In the genomic region with DNA sequence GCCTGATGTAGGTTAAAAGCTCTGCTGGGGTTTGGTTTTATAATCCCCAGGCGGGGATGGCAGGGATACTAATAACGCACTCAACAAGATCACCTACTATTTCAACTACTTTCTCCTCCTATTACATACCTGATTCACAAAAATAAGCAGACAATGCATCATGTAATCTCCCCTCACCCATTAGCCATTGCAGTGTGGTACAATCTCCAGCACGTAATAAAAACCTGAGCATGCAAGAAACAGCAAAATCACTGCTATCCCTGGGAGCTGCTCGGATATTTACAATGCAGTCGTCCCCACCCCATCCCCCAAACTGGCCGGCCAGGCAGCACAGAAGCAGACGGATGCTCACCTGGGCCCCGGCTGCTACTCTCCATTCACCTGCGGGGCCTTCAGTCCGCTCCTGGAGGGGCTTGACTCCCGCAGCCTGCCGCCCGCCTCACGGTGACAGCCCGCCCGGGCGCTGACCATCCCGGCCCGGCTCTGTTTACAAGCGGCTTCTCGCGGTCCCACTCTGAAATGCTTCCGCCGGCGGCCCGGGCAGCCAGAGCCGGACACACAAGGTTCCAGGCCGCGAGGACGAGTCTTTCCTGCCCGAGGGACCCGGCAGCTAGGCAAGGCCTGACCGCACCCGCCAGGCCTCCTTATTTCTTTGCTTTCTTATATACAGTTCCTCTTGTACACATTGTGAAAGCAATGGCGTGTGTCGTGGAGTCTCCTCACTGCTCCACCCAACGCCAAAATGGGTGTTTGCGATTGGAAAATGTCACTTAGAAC, we compare ENCODE assay signal across 1 cellular context.
A peak's percentile ranks its signal among the peaks of the same experiment; 100 is the strongest.
TF ChIP-seq lines count a peak whose summit lies in the region.

A gene with protein sequence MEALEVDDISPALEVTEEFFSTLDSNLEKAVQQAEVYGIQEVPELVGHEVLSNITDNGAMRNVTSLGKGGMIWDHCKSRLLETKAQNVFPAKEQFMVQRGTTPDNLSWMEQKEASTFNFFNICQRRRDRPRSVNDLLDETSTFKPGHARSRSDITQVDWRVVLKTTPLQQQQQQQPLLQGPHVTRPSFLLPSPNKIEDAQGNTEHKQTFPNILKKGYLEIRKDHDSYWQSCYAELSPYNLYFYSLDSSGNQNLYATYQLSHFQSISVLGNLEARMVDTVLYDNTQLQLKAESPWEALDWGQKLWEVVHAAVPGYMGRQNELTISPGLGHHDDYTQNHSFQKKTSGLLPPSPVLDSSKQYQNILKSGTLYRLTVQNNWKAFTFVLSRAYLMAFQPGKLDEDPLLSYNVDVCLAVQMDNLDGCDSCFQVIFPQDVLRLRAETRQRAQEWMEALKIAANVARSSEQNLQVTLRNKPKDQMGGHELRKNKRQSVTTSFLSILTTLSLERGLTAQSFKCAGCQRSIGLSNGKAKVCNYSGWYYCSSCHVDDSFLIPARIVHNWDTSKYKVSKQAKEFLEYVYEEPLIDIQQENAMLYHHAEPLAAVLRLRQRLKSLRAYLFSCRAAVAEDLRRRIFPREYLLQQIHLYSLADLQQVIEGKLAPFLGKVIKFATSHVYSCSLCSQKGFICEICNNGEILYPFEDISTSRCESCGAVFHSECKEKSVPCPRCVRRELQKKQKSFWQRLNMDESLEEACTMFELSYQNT (minus strand): TSS at position 491 of the 777 bp plus-strand sequence. CDS start 23,888 bp downstream, outside the sequence.

TF ChIP-seq in K562, 482 proteins besides CTCF, POLR2A, EP300 and RAD21 (continued from another document and continues in another):
- TF ChIP-seq, protein P1, sequence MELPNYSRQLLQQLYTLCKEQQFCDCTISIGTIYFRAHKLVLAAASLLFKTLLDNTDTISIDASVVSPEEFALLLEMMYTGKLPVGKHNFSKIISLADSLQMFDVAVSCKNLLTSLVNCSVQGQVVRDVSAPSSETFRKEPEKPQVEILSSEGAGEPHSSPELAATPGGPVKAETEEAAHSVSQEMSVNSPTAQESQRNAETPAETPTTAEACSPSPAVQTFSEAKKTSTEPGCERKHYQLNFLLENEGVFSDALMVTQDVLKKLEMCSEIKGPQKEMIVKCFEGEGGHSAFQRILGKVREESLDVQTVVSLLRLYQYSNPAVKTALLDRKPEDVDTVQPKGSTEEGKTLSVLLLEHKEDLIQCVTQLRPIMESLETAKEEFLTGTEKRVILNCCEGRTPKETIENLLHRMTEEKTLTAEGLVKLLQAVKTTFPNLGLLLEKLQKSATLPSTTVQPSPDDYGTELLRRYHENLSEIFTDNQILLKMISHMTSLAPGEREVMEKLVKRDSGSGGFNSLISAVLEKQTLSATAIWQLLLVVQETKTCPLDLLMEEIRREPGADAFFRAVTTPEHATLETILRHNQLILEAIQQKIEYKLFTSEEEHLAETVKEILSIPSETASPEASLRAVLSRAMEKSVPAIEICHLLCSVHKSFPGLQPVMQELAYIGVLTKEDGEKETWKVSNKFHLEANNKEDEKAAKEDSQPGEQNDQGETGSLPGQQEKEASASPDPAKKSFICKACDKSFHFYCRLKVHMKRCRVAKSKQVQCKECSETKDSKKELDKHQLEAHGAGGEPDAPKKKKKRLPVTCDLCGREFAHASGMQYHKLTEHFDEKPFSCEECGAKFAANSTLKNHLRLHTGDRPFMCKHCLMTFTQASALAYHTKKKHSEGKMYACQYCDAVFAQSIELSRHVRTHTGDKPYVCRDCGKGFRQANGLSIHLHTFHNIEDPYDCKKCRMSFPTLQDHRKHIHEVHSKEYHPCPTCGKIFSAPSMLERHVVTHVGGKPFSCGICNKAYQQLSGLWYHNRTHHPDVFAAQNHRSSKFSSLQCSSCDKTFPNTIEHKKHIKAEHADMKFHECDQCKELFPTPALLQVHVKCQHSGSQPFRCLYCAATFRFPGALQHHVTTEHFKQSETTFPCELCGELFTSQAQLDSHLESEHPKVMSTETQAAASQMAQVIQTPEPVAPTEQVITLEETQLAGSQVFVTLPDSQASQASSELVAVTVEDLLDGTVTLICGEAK (IDR thresholded peaks at IDR 0.05), result peak; percentile 93
- TF ChIP-seq, protein P1 (CRISPR knock-in tag; IDR thresholded peaks at IDR 0.05), result no peak
- TF ChIP-seq NR1H2 (CRISPR knock-in tag; IDR thresholded peaks at IDR 0.05) (no peak), ZBTB5 (IDR thresholded peaks at IDR 0.05) (no peak), ZNF217 (CRISPR knock-in tag; IDR thresholded peaks at IDR 0.05) (no peak), ZC3H4 (CRISPR knock-in tag; IDR thresholded peaks at IDR 0.05; ENCODE audit: borderline replicate concordance) (no peak), TGIF2 (CRISPR knock-in tag; IDR thresholded peaks at IDR 0.05) (no peak), ZNF24 (IDR thresholded peaks at IDR 0.05) (no peak), RBFOX2 (IDR thresholded peaks at IDR 0.05; ENCODE audit: low read depth, low read length) (peak; percentile 93), FOSL1 (tag; conservative IDR thresholded peaks at IDR 0.05) (no peak), KDM5B (IDR thresholded peaks at IDR 0.05; ENCODE audit: insufficient replicate concordance, low read depth, low read length) (peak; percentile 83), ZBTB49 (CRISPR knock-in tag; IDR thresholded peaks at IDR 0.05; ENCODE audit: borderline replicate concordance) (no peak), POU5F1 (IDR thresholded peaks at IDR 0.05; ENCODE audit: borderline replicate concordance, low read depth, low read length, partially characterized antibody) (no peak), ATF6 (CRISPR knock-in tag; IDR thresholded peaks at IDR 0.05) (no peak), NBN (IDR thresholded peaks at IDR 0.05; ENCODE audit: low read depth) (0 out of 2 replicates have a peak, but pooled peaks have one; percentile 43), CBX3 (IDR thresholded peaks at IDR 0.05; ENCODE audit: borderline replicate concordance in 1 of 2, low read length in 2 of 2) (peak in 1 of 2 experiments; percentile 86; a peak in 2 of 3 replicates)
- TF ChIP-seq, protein P2, sequence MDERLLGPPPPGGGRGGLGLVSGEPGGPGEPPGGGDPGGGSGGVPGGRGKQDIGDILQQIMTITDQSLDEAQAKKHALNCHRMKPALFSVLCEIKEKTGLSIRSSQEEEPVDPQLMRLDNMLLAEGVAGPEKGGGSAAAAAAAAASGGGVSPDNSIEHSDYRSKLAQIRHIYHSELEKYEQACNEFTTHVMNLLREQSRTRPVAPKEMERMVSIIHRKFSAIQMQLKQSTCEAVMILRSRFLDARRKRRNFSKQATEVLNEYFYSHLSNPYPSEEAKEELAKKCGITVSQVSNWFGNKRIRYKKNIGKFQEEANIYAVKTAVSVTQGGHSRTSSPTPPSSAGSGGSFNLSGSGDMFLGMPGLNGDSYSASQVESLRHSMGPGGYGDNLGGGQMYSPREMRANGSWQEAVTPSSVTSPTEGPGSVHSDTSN (CRISPR knock-in tag; IDR thresholded peaks at IDR 0.05; ENCODE audit: low read depth), result no peak
- TF ChIP-seq, protein P2 (tag; conservative IDR thresholded peaks at IDR 0.05; ENCODE audit: low read depth), result no peak
- TF ChIP-seq, protein P3, sequence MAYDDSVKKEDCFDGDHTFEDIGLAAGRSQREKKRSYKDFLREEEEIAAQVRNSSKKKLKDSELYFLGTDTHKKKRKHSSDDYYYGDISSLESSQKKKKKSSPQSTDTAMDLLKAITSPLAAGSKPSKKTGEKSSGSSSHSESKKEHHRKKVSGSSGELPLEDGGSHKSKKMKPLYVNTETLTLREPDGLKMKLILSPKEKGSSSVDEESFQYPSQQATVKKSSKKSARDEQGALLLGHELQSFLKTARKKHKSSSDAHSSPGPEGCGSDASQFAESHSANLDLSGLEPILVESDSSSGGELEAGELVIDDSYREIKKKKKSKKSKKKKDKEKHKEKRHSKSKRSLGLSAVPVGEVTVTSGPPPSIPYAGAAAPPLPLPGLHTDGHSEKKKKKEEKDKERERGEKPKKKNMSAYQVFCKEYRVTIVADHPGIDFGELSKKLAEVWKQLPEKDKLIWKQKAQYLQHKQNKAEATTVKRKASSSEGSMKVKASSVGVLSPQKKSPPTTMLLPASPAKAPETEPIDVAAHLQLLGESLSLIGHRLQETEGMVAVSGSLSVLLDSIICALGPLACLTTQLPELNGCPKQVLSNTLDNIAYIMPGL (CRISPR knock-in tag; IDR thresholded peaks at IDR 0.05), result no peak
